Comparison of ENCODE assay signal across 1 cellular context in the genomic region with DNA sequence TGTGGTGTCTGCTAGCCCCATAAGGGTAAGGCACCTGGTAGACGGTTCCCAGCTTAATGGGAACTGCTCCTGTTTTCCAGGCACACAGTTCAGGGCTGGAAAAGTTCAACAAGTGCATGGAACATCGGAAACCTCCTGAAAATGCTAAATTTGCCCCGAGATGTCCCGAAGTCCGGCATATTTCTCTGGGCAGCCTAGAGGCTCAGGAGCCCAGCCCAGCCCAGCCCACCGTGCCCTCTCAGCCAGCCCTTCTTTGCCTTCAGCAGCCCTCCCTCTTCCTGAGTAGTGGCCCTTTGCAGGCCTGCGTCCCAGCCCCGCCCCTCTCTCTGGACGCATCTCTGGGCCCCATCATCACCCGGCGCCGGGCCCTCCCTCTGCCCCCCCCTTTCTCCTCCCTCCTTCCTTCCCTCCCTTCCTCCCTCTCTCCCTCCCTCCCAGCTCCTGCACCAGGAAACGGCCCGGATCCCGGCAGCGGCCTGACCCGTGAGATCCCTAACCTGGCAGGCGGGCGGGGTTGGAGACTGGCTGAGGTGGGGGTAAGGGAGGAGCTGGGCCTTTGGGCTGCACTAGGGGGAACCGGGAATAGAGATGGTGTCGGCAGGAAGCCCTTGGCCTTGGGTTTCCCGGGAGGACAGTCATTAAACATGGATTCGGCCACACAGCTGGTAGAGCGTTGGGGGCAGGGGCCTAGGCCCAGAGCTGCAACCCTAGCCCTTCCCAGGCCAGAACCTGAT.
TF ChIP-seq lines count a peak whose summit lies in the region.

A gene with protein sequence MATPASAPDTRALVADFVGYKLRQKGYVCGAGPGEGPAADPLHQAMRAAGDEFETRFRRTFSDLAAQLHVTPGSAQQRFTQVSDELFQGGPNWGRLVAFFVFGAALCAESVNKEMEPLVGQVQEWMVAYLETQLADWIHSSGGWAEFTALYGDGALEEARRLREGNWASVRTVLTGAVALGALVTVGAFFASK (plus strand): TSS at position 422 of the 734 bp plus-strand sequence. CDS start 935 bp downstream, outside the sequence.

TF ChIP-seq in H1, 55 proteins besides CTCF, POLR2A, EP300 and RAD21 (continued from another document):
- TF ChIP-seq MAFK (IDR thresholded peaks at IDR 0.05; ENCODE audit: low read depth, low read length), result no peak
- no peak for TF ChIP-seq BACH1 (IDR thresholded peaks at IDR 0.05; ENCODE audit: low read length)
- peak; percentile 80 for TF ChIP-seq TAF1 (IDR thresholded peaks at IDR 0.05; ENCODE audit: low read depth, low read length)
- TF ChIP-seq ASH2L (IDR thresholded peaks at IDR 0.05; ENCODE audit: low read length), result peak; percentile 69
- TF ChIP-seq KDM5A (IDR thresholded peaks at IDR 0.05; ENCODE audit: low read length), result peak; percentile 71; the same call in 1 of the 2 replicates
- 0 out of 2 replicates have a peak, but pooled peaks have one; percentile 47 for TF ChIP-seq CHD2 (IDR thresholded peaks at IDR 0.05; ENCODE audit: low read length)
- no peak for TF ChIP-seq BCL11A (IDR thresholded peaks at IDR 0.05; ENCODE audit: low read depth in 2 of 2, low read length in 2 of 2)
- TF ChIP-seq CTBP2 (IDR thresholded peaks at IDR 0.05; ENCODE audit: borderline replicate concordance, insufficient read depth, insufficient read length, low read length), result no peak
- TF ChIP-seq SIN3A (conservative IDR thresholded peaks at IDR 0.05 in 1 of 2, IDR thresholded peaks at IDR 0.05 in 1 of 2; ENCODE audit: low read depth in 1 of 2, low read length in 2 of 2), result peak; percentile 20 to 76; a peak in 3 of 4 replicates
- TF ChIP-seq FOSL1 (IDR thresholded peaks at IDR 0.05; ENCODE audit: insufficient read depth, low read depth, low read length), result no peak
- TF ChIP-seq RFX5 (IDR thresholded peaks at IDR 0.05; ENCODE audit: borderline replicate concordance, low read depth, low read length), result no peak
- peak; percentile 100 for TF ChIP-seq KDM4A (IDR thresholded peaks at IDR 0.05; ENCODE audit: low read depth, low read length, severe bottlenecking)
- TF ChIP-seq, protein P1, sequence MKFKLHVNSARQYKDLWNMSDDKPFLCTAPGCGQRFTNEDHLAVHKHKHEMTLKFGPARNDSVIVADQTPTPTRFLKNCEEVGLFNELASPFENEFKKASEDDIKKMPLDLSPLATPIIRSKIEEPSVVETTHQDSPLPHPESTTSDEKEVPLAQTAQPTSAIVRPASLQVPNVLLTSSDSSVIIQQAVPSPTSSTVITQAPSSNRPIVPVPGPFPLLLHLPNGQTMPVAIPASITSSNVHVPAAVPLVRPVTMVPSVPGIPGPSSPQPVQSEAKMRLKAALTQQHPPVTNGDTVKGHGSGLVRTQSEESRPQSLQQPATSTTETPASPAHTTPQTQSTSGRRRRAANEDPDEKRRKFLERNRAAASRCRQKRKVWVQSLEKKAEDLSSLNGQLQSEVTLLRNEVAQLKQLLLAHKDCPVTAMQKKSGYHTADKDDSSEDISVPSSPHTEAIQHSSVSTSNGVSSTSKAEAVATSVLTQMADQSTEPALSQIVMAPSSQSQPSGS (IDR thresholded peaks at IDR 0.05; ENCODE audit: low read length), result no peak
- TF ChIP-seq, protein P2, sequence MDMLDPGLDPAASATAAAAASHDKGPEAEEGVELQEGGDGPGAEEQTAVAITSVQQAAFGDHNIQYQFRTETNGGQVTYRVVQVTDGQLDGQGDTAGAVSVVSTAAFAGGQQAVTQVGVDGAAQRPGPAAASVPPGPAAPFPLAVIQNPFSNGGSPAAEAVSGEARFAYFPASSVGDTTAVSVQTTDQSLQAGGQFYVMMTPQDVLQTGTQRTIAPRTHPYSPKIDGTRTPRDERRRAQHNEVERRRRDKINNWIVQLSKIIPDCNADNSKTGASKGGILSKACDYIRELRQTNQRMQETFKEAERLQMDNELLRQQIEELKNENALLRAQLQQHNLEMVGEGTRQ (IDR thresholded peaks at IDR 0.05; ENCODE audit: low read length), result no peak
- TF ChIP-seq TAF7 (optimal IDR thresholded peaks at IDR 0.05; ENCODE audit: borderline replicate concordance, low read depth, low read length), result peak; percentile 41
- no peak for TF ChIP-seq ZNF274 (IDR thresholded peaks at IDR 0.05; ENCODE audit: borderline replicate concordance, extremely low read depth, low read length)
- no peak for TF ChIP-seq GTF2F1 (IDR thresholded peaks at IDR 0.05; ENCODE audit: borderline replicate concordance, low read depth, low read length)
- TF ChIP-seq, protein P3, sequence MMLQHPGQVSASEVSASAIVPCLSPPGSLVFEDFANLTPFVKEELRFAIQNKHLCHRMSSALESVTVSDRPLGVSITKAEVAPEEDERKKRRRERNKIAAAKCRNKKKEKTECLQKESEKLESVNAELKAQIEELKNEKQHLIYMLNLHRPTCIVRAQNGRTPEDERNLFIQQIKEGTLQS (IDR thresholded peaks at IDR 0.05; ENCODE audit: insufficient read depth, low read depth, low read length), result peak; percentile 93
- no peak for TF ChIP-seq RNF2 (IDR thresholded peaks at IDR 0.05; ENCODE audit: borderline replicate concordance, low read depth, low read length, missing control alignments, poor library complexity, severe bottlenecking)
- peak; percentile 12; the same call in 1 of the 2 replicates for TF ChIP-seq YY1 (IDR thresholded peaks at IDR 0.05; ENCODE audit: low read depth, low read length)
- TF ChIP-seq TCF12 (IDR thresholded peaks at IDR 0.05; ENCODE audit: low read depth, low read length), result no peak
- no peak for TF ChIP-seq SIX5 (IDR thresholded peaks at IDR 0.05; ENCODE audit: low read depth, low read length)
- TF ChIP-seq RXRA (IDR thresholded peaks at IDR 0.05; ENCODE audit: insufficient read depth, low read depth, low read length), result no peak
- no peak for TF ChIP-seq JUN (IDR thresholded peaks at IDR 0.05; ENCODE audit: low read depth, low read length)
- TF ChIP-seq CREB1 (IDR thresholded peaks at IDR 0.05), result peak; percentile 99
- peak; percentile 48; the same call in 1 of the 2 replicates for TF ChIP-seq EGR1 (IDR thresholded peaks at IDR 0.05; ENCODE audit: borderline replicate concordance, low read depth, low read length)
- peak; percentile 60; the same call in 1 of the 2 replicates for TF ChIP-seq RBBP5 (IDR thresholded peaks at IDR 0.05; ENCODE audit: borderline replicate concordance, low read depth, low read length)
- TF ChIP-seq, protein P4, sequence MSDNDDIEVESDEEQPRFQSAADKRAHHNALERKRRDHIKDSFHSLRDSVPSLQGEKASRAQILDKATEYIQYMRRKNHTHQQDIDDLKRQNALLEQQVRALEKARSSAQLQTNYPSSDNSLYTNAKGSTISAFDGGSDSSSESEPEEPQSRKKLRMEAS (IDR thresholded peaks at IDR 0.05), result no peak
- no peak for TF ChIP-seq SAP30 (IDR thresholded peaks at IDR 0.05; ENCODE audit: insufficient read depth, insufficient replicate concordance, low read length)
- TF ChIP-seq SP1 (IDR thresholded peaks at IDR 0.05; ENCODE audit: low read depth, low read length), result peak; percentile 35; the same call in 1 of the 2 replicates
- no peak for TF ChIP-seq CEBPB (IDR thresholded peaks at IDR 0.05; ENCODE audit: low read depth, low read length)
- TF ChIP-seq SIRT6 (IDR thresholded peaks at IDR 0.05; ENCODE audit: low read length), result no peak
- TF ChIP-seq EZH2 (IDR thresholded peaks at IDR 0.05; ENCODE audit: low read depth, low read length, severe bottlenecking), result no peak
- no peak for TF ChIP-seq HDAC6 (IDR thresholded peaks at IDR 0.05; ENCODE audit: low read depth, low read length)
- TF ChIP-seq NRF1 (IDR thresholded peaks at IDR 0.05; ENCODE audit: low read depth, low read length), result no peak
- no peak for TF ChIP-seq CBX5 (IDR thresholded peaks at IDR 0.05; ENCODE audit: low read depth, low read length)
- 0 out of 4 replicates have a peak, but pooled peaks of 1 of the 2 experiments have one; percentile 46 for TF ChIP-seq HDAC2 (IDR thresholded peaks at IDR 0.05; ENCODE audit: borderline replicate concordance in 1 of 2, low read depth in 2 of 2, low read length in 2 of 2)
- no peak for TF ChIP-seq TEAD4 (IDR thresholded peaks at IDR 0.05; ENCODE audit: low read depth, low read length)
- TF ChIP-seq, protein P5, sequence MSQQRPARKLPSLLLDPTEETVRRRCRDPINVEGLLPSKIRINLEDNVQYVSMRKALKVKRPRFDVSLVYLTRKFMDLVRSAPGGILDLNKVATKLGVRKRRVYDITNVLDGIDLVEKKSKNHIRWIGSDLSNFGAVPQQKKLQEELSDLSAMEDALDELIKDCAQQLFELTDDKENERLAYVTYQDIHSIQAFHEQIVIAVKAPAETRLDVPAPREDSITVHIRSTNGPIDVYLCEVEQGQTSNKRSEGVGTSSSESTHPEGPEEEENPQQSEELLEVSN (IDR thresholded peaks at IDR 0.05), result no peak
- no peak for TF ChIP-seq CHD1 (IDR thresholded peaks at IDR 0.05; ENCODE audit: low read depth, low read length)
- TF ChIP-seq PHF8 (conservative IDR thresholded peaks at IDR 0.05; ENCODE audit: low read depth, low read length), result peak; percentile 63
- no peak for TF ChIP-seq BRCA1 (IDR thresholded peaks at IDR 0.05; ENCODE audit: low read depth, low read length)
- TF ChIP-seq NANOG (IDR thresholded peaks at IDR 0.05; ENCODE audit: insufficient read depth, low read depth, low read length, poor library complexity, severe bottlenecking), result no peak
- TF ChIP-seq SRF (IDR thresholded peaks at IDR 0.05; ENCODE audit: low read depth, low read length), result peak; percentile 88
- no peak for TF ChIP-seq SP2 (IDR thresholded peaks at IDR 0.05; ENCODE audit: low read length)
- TF ChIP-seq, protein P6, sequence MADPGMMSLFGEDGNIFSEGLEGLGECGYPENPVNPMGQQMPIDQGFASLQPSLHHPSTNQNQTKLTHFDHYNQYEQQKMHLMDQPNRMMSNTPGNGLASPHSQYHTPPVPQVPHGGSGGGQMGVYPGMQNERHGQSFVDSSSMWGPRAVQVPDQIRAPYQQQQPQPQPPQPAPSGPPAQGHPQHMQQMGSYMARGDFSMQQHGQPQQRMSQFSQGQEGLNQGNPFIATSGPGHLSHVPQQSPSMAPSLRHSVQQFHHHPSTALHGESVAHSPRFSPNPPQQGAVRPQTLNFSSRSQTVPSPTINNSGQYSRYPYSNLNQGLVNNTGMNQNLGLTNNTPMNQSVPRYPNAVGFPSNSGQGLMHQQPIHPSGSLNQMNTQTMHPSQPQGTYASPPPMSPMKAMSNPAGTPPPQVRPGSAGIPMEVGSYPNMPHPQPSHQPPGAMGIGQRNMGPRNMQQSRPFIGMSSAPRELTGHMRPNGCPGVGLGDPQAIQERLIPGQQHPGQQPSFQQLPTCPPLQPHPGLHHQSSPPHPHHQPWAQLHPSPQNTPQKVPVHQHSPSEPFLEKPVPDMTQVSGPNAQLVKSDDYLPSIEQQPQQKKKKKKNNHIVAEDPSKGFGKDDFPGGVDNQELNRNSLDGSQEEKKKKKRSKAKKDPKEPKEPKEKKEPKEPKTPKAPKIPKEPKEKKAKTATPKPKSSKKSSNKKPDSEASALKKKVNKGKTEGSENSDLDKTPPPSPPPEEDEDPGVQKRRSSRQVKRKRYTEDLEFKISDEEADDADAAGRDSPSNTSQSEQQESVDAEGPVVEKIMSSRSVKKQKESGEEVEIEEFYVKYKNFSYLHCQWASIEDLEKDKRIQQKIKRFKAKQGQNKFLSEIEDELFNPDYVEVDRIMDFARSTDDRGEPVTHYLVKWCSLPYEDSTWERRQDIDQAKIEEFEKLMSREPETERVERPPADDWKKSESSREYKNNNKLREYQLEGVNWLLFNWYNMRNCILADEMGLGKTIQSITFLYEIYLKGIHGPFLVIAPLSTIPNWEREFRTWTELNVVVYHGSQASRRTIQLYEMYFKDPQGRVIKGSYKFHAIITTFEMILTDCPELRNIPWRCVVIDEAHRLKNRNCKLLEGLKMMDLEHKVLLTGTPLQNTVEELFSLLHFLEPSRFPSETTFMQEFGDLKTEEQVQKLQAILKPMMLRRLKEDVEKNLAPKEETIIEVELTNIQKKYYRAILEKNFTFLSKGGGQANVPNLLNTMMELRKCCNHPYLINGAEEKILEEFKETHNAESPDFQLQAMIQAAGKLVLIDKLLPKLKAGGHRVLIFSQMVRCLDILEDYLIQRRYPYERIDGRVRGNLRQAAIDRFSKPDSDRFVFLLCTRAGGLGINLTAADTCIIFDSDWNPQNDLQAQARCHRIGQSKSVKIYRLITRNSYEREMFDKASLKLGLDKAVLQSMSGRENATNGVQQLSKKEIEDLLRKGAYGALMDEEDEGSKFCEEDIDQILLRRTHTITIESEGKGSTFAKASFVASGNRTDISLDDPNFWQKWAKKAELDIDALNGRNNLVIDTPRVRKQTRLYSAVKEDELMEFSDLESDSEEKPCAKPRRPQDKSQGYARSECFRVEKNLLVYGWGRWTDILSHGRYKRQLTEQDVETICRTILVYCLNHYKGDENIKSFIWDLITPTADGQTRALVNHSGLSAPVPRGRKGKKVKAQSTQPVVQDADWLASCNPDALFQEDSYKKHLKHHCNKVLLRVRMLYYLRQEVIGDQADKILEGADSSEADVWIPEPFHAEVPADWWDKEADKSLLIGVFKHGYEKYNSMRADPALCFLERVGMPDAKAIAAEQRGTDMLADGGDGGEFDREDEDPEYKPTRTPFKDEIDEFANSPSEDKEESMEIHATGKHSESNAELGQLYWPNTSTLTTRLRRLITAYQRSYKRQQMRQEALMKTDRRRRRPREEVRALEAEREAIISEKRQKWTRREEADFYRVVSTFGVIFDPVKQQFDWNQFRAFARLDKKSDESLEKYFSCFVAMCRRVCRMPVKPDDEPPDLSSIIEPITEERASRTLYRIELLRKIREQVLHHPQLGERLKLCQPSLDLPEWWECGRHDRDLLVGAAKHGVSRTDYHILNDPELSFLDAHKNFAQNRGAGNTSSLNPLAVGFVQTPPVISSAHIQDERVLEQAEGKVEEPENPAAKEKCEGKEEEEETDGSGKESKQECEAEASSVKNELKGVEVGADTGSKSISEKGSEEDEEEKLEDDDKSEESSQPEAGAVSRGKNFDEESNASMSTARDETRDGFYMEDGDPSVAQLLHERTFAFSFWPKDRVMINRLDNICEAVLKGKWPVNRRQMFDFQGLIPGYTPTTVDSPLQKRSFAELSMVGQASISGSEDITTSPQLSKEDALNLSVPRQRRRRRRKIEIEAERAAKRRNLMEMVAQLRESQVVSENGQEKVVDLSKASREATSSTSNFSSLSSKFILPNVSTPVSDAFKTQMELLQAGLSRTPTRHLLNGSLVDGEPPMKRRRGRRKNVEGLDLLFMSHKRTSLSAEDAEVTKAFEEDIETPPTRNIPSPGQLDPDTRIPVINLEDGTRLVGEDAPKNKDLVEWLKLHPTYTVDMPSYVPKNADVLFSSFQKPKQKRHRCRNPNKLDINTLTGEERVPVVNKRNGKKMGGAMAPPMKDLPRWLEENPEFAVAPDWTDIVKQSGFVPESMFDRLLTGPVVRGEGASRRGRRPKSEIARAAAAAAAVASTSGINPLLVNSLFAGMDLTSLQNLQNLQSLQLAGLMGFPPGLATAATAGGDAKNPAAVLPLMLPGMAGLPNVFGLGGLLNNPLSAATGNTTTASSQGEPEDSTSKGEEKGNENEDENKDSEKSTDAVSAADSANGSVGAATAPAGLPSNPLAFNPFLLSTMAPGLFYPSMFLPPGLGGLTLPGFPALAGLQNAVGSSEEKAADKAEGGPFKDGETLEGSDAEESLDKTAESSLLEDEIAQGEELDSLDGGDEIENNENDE (IDR thresholded peaks at IDR 0.05; ENCODE audit: insufficient replicate concordance, low read length), result no peak
- no peak for TF ChIP-seq POU5F1 (IDR thresholded peaks at IDR 0.05; ENCODE audit: low read depth, low read length)
- peak; percentile 62 for TF ChIP-seq TBP (IDR thresholded peaks at IDR 0.05; ENCODE audit: low read depth, low read length)
- no peak for TF ChIP-seq KDM1A (IDR thresholded peaks at IDR 0.05; ENCODE audit: borderline replicate concordance, low read length)
- no peak for TF ChIP-seq CBX8 (IDR thresholded peaks at IDR 0.05; ENCODE audit: borderline replicate concordance, low read depth, low read length)
- no peak for TF ChIP-seq GABPA (IDR thresholded peaks at IDR 0.05; ENCODE audit: borderline replicate concordance, insufficient read depth, low read length)
- no peak for TF ChIP-seq SUZ12 (IDR thresholded peaks at IDR 0.05; ENCODE audit: low read length)
TF ChIP-seq in H1: peak in this region for 19.
